In genomic region chr10:15167411-15168295, GRCh38 we compare ENCODE assay signal across 8 cellular contexts. TPM values are rescaled to one million over a fixed set of nuclear protein-coding genes. Genes with fewer than 3 reads are reported as not detected.
DNase-seq lines count a peak whose midpoint lies in the region; ATAC-seq, FAIRE-seq and TF ChIP-seq lines count a peak whose summit lies in the region.

No MANE protein-coding gene starts in this region.

- H3K23ac ChIP-seq in IMR-90 (ENCODE audit: low read depth, low read length): peak overlapping the region; percentile 58; the same call in 1 of the 2 replicates

- dilution Hi-C loops in IMR-90 (cut with HindIII; ENCODE audit: low sequenced_read_pairs, unreplicated experiment): no loop called here

- CTCF ChIA-PET in GM10248 (lab: Yijun Ruan, JAX) (interaction anchor here (0.5 to 4.1 kb wide), 13 partner anchors 9 to 202 kb away, joined by 3 to 23 read pairs (median 5); no protein-coding TSS in a partner anchor), IMR-90 (lab: Yijun Ruan, JAX) (interaction anchor here (0.6 to 1.3 kb wide), 4 partner anchors 13 to 146 kb away, joined by 3 to 4 read pairs (median 3); no protein-coding TSS in a partner anchor)

- 0 out of 2 replicates have a peak overlapping the region, but pooled peaks have one; percentile 4 for H2BK120ac ChIP-seq in IMR-90 (ENCODE audit: low read depth, low read length)

- no peak overlapping the region for H3K18ac ChIP-seq in IMR-90 (ENCODE audit: low read depth, low read length)

- peak; percentile 46 for DNase-seq in GM10248 (ENCODE audit: extremely low spot score)
- peak; percentile 49 for DNase-seq in IMR-90
- peak; percentile 53 for DNase-seq in cerebellar cortex (ENCODE audit: low spot score)
- peak; percentile 90 for DNase-seq in kidney
- peak; percentile 33 for DNase-seq in stimulated activated CD4-positive, alpha-beta T cell treated with anti-CD3 and anti-CD28 coated beads, Interleukin-12 subunit alpha, Interleukin-12 subunit beta, amount 100 ng/mL, for 4 hours
- DNase-seq in NCI-H1694 (lab: John Stamatoyannopoulos, UW): no peak

- H3K27ac ChIP-seq in IMR-90 (ENCODE audit: insufficient read depth, low read length): peak overlapping the region; percentile 57
- H3K27ac ChIP-seq in VCaP: peak overlapping the region; percentile 85
- peak overlapping the region; percentile 28 to 73 for H3K27ac ChIP-seq in kidney (ENCODE audit: low read depth in 2 of 2, low read length in 2 of 2)

- peak overlapping the region; percentile 100 for H3K9ac ChIP-seq in IMR-90 (ENCODE audit: low read depth, low read length)
- peak overlapping the region; percentile 7 to 69 for H3K9ac ChIP-seq in kidney (ENCODE audit: low read length in 2 of 2)

- TF ChIP-seq CTCF in GM10248 (IDR thresholded peaks at IDR 0.05; ENCODE audit: control extremely low read depth, extremely low read depth, low read depth, missing control alignments) (no peak), IMR-90 (conservative IDR thresholded peaks at IDR 0.05; ENCODE audit: low read depth, low read length) (peak; percentile 46), VCaP (conservative IDR thresholded peaks at IDR 0.05) (peak; percentile 42; the same call in 1 of the 2 replicates), kidney (IDR thresholded peaks at IDR 0.05; ENCODE audit: borderline replicate concordance, extremely low read depth, insufficient read depth) (peak; percentile 19)

- H3K14ac ChIP-seq in IMR-90 (replicated peaks; ENCODE audit: low read depth, low read length): peak overlapping the region; percentile 92

- peak overlapping the region; percentile 71; the same call in 1 of the 2 replicates for H3K4ac ChIP-seq in IMR-90 (ENCODE audit: low read depth, low read length)

- no peaks in the 10 kb centered on the region for H3K36me3 ChIP-seq in IMR-90 (ENCODE audit: control insufficient read depth, insufficient read depth, low read length)
- H3K36me3 ChIP-seq in kidney (ENCODE audit: control insufficient read depth in 1 of 2, insufficient read depth in 2 of 2, low read length in 2 of 2): no peaks in the 10 kb centered on the region

- POLR2A ChIA-PET in GM10248 (lab: Yijun Ruan, JAX) (interaction anchor here (0.5 kb wide), 1 partner anchor 9 kb away, joined by 3 read pairs; no protein-coding TSS in a partner anchor), IMR-90 (lab: Charles Lee; ENCODE audit: unreplicated experiment) (no interaction called here)

- peak overlapping the region; percentile 99 for H2AFZ ChIP-seq in IMR-90 (replicated peaks; ENCODE audit: low read length, poor library complexity)

- peak overlapping the region; percentile 99 for H2BK5ac ChIP-seq in IMR-90 (ENCODE audit: low read depth, low read length, poor library complexity, severe bottlenecking)

- BruUV-seq in IMR-90 (replicated peaks; lab: Mats Ljungman, UMichigan): no TSS peak

- peak; percentile 28 for TF ChIP-seq RAD21 in IMR-90 (IDR thresholded peaks at IDR 0.05; ENCODE audit: low read length)

- peaks cover 16 to 34% of the 10 kb centered on the region in 2 experiments for H3K79me1 ChIP-seq in IMR-90 (ENCODE audit: low read depth in 1 of 2, low read length in 2 of 2)

- H4K20me1 ChIP-seq in IMR-90 (ENCODE audit: insufficient read depth, low read length): peaks cover 10% of the 10 kb centered on the region; the same call in 1 of the 2 replicates

- no peaks in the 10 kb centered on the region for H3K27me3 ChIP-seq in IMR-90 (ENCODE audit: control insufficient read depth, insufficient read depth, low read length)

- no peak overlapping the region for H4K8ac ChIP-seq in IMR-90 (ENCODE audit: low read depth in 2 of 2, low read length in 2 of 2)

- H2AK5ac ChIP-seq in IMR-90 (ENCODE audit: low read depth, low read length): no peak overlapping the region; the same call in 1 of the 2 replicates

- H2BK15ac ChIP-seq in IMR-90 (ENCODE audit: low read depth, low read length): no peak overlapping the region

- WGBS in IMR-90 (ENCODE audit: extremely low coverage in 2 of 2, insufficient read length in 1 of 2), 2 experiments: 1% methylated on average over 18 of the region's 55 CpGs; no CpG with 5 or more reads in 1 of the 2 experiments

- H3K9me1 ChIP-seq in IMR-90 (ENCODE audit: insufficient read depth, low read length): peaks cover 3% of the 10 kb centered on the region; the same call in 1 of the 2 replicates

- TF ChIP-seq POLR2A in IMR-90 (IDR thresholded peaks at IDR 0.05; ENCODE audit: low read depth, low read length): no peak

- H3K56ac ChIP-seq in IMR-90 (ENCODE audit: extremely low read depth, insufficient read depth, low read length): peak overlapping the region; percentile 57; the same call in 1 of the 2 replicates

- ATAC-seq in GM21723 (IDR thresholded peaks at IDR 0.05; ENCODE audit: unreplicated experiment) (peak; percentile 52), IMR-90 (ENCODE audit: low read depth) (peak; percentile 38)

- peak overlapping the region; percentile 99 for H3K4me2 ChIP-seq in IMR-90 (ENCODE audit: low read depth, low read length)

- in situ Hi-C loops in IMR-90 (cut with MboI; ENCODE audit: low sequenced_read_pairs): no loop called here

- H3K4me3 ChIP-seq in IMR-90 (ENCODE audit: insufficient read depth, low read depth, low read length) (peak overlapping the region; percentile 100), kidney (ENCODE audit: low read length in 2 of 2) (peak overlapping the region; percentile 57 to 76)

- intact Hi-C loops in IMR-90 (cut with micrococcal nuclease) (loop anchor here (2.0 kb wide), 1 partner anchor 203 kb away; the partner anchor contains the start of gene FAM171A1), kidney (cut with DNase I) (no loop called here)

- peaks cover 11% of the 10 kb centered on the region for H3K4me1 ChIP-seq in IMR-90 (ENCODE audit: control insufficient read depth, insufficient read depth, low read length)
- peaks cover 11 to 22% of the 10 kb centered on the region in 2 donors for H3K4me1 ChIP-seq in kidney (ENCODE audit: control insufficient read depth in 1 of 2, insufficient read depth in 1 of 2, low read depth in 1 of 2, low read length in 2 of 2)

- H2AK9ac ChIP-seq in IMR-90 (replicated peaks; ENCODE audit: low read depth, low read length, poor library complexity): peak overlapping the region; percentile 82

- H4K91ac ChIP-seq in IMR-90 (ENCODE audit: insufficient read depth, low read depth, low read length): peak overlapping the region; percentile 10; the same call in 1 of the 2 replicates

- H3K9me3 ChIP-seq in IMR-90 (ENCODE audit: control insufficient read depth, insufficient read depth, low read length) (no peaks in the 10 kb centered on the region), kidney (ENCODE audit: control insufficient read depth in 1 of 2, low read length in 2 of 2) (no peaks in the 10 kb centered on the region)

- no peak overlapping the region for H4K5ac ChIP-seq in IMR-90 (ENCODE audit: low read depth, low read length)

- no peak overlapping the region for H2BK20ac ChIP-seq in IMR-90 (ENCODE audit: low read depth, low read length)

- FAIRE-seq in kidney (lab: Jason Lieb, UNC): no peak

TF ChIP-seq in IMR-90, 13 proteins besides CTCF, POLR2A, EP300 and RAD21:
- TF ChIP-seq SMC3 (IDR thresholded peaks at IDR 0.05; ENCODE audit: low read depth, low read length) (0 out of 2 replicates have a peak, but pooled peaks have one; percentile 26), MAFK (IDR thresholded peaks at IDR 0.05; ENCODE audit: low read depth, low read length) (no peak)

RNA-seq across cellular contexts. Expression of gene NMT2, which starts 0.8 kb away (rescaled TPM):
- total RNA-seq in IMR-90 (2012; rRNA removed) (41.0 and 51.9 TPM in 2 replicates), kidney (19.8 TPM)
- polyA plus RNA-seq in IMR-90 (2012; rRNA removed) (15.5 and 18.7 TPM in 2 replicates), kidney (ENCODE audit: insufficient read depth, low read depth, low replicate concordance) (11.7 TPM)
- 5.5 and 9.5 TPM in 2 replicates for polyA plus RNA-seq in IMR-90 (2012; cell fraction: cytosol; rRNA removed)
- polyA plus RNA-seq in IMR-90 (2012; cell fraction: nucleus; rRNA removed; ENCODE audit: low replicate concordance): 6.7 and 28.2 TPM in 2 replicates
